Comparison of ENCODE assay signal across 16 cellular contexts in genomic region chr11:130524132-130524790, GRCh38.
"Had no signal": no experiment of that assay in that cellular context is flagged by ENCODE, and none has a peak within 500 bp of the region (broad histone marks: within the 10 kb centered on the region; RNA-seq: fewer than 3 reads in every experiment).

No MANE protein-coding gene starts in this region.

- H3K27me3 Mint-ChIP-seq: activated naive CD8-positive, alpha-beta T cell treated with anti-CD3 and anti-CD28 coated beads for 36 hours had no signal

- H3K4me3 Mint-ChIP-seq: activated CD4-positive, alpha-beta T cell treated with anti-CD3 and anti-CD28 coated beads, Interleukin-2, amount 10 ng/mL, durations not matched to agents 24 days and 14 days; activated naive CD8-positive, alpha-beta T cell treated with anti-CD3 and anti-CD28 coated beads for 36 hours; nephron progenitor cell; T-helper 1 cell treated with Interleukin-12 subunit alpha and Interleukin-12 subunit beta and Interleukin-4 antibody, amounts not matched to agents 30 μg/mL and 1 μg/mL, for 36 hours; WTC11 had no signal

- H3K9me3 Mint-ChIP-seq: activated CD4-positive, alpha-beta T cell treated with anti-CD3 and anti-CD28 coated beads, Interleukin-2, amount 10 ng/mL, durations not matched to agents 24 days and 14 days; activated naive CD8-positive, alpha-beta T cell treated with anti-CD3 and anti-CD28 coated beads for 36 hours; nephron progenitor cell; T-helper 1 cell treated with Interleukin-12 subunit alpha and Interleukin-12 subunit beta and Interleukin-4 antibody, amounts not matched to agents 30 μg/mL and 1 μg/mL, for 36 hours; WTC11 had no signal

- H3K27me3 ChIP-seq: brain microvascular endothelial cell, thyroid gland had no signal

- H3K4me3 ChIP-seq: psoas muscle, thyroid gland had no signal

- H3K27ac Mint-ChIP-seq: activated CD4-positive, alpha-beta T cell treated with anti-CD3 and anti-CD28 coated beads, Interleukin-2, amount 10 ng/mL, durations not matched to agents 24 days and 14 days; activated naive CD8-positive, alpha-beta T cell treated with anti-CD3 and anti-CD28 coated beads for 36 hours; nephron progenitor cell; T-helper 1 cell treated with Interleukin-12 subunit alpha and Interleukin-12 subunit beta and Interleukin-4 antibody, amounts not matched to agents 30 μg/mL and 1 μg/mL, for 36 hours had no signal

- DNase-seq: activated CD4-positive, alpha-beta T cell treated with anti-CD3 and anti-CD28 coated beads, Interleukin-2, amount 10 ng/mL, durations not matched to agents 24 days and 14 days; activated naive CD8-positive, alpha-beta T cell treated with anti-CD3 and anti-CD28 coated beads for 36 hours; amygdala; cerebellar nuclear complex; dermis blood vessel endothelial cell; hypothalamus; kidney; nephron progenitor cell; stimulated activated CD4-positive, alpha-beta T cell treated with anti-CD3 and anti-CD28 coated beads, Interleukin-12 subunit alpha, Interleukin-12 subunit beta, amount 100 ng/mL, for 4 hours; stimulated activated CD4-positive, alpha-beta T cell treated with anti-CD3 and anti-CD28 coated beads, Interleukin-2, amount 100 ng/mL, for 24 hours; thyroid gland had no signal

- H3K36me3 ChIP-seq: brain microvascular endothelial cell, thyroid gland had no signal

- H3K4me1 Mint-ChIP-seq: activated CD4-positive, alpha-beta T cell treated with anti-CD3 and anti-CD28 coated beads, Interleukin-2, amount 10 ng/mL, durations not matched to agents 24 days and 14 days had no signal

- H3K9me3 ChIP-seq: psoas muscle, thyroid gland had no signal

- H3K36me3 Mint-ChIP-seq: activated naive CD8-positive, alpha-beta T cell treated with anti-CD3 and anti-CD28 coated beads for 36 hours; WTC11 had no signal

- H3K27ac ChIP-seq: epithelial cell of prostate had no signal
